Comparison of ENCODE assay signal across 9 cellular contexts in the genomic region with DNA sequence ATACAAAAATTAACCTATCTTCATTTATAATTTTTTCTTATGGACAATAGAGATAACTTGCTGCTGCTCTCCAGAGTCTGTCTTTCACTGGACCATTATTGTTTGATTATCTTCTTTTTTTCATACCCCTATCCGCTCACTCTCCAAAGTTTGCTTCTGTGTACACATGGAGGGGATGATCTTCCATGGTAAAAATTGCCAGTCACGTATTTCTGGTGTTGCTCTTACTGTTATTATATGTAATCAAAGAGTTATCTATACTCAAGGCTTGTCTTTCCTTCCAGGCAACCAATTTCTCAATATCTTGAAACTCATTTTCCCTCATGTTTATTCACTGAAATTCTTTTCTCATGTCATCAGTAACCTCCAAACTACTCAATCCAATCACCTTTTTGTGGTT.
"Had no signal": no experiment of that assay in that cellular context is flagged by ENCODE, and none has a peak within 500 bp of the region (broad histone marks: within the 10 kb centered on the region; RNA-seq: fewer than 3 reads in every experiment).

No MANE protein-coding gene starts in this region.

- H3K9me3 ChIP-seq: HAP-1 had no signal

- H3K27ac ChIP-seq: GM23248, HL-60 had no signal

- H3K36me3 Mint-ChIP-seq: IgD-negative memory B cell had no signal

- H3K27me3 Mint-ChIP-seq: IgD-negative memory B cell had no signal

- DNase-seq: GM23248, GOT3, H7, HFFc6, KBM-7 had no signal

- H3K4me1 Mint-ChIP-seq: IgD-negative memory B cell had no signal

- ATAC-seq: HCT116 had no signal

- H3K27ac Mint-ChIP-seq: HFFc6 had no signal

- H3K4me3 ChIP-seq: GM23248, HAP-1 had no signal

- H3K4me3 Mint-ChIP-seq: HFFc6, IgD-negative memory B cell had no signal

- H3K9me3 Mint-ChIP-seq: HFFc6 had no signal
